In the genomic region with DNA sequence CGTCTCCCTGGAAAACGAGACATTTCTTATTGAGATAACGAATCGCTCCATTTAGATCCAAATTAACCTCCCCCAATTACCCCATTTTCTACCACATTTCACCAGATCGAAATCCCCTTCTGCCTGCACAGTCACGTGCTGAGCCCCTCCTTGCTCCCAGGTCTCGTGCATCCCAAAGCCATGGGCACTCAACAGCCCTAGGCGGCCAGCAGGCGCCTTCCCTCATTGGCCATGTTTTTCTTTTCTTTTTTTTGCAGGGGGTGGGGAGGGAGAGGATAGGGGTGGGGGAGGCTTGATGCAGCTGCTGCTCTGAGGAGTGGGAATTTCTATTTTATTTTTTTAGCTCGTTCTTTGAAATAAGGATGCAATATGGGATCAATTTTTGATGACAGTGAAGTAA, we compare ENCODE assay signal across 32 cellular contexts.
"Had no signal": no experiment of that assay in that cellular context is flagged by ENCODE, and none has a peak within 500 bp of the region (broad histone marks: within the 10 kb centered on the region; RNA-seq: fewer than 3 reads in every experiment).

No MANE protein-coding gene starts in this region.

- H3K27me3 ChIP-seq: ascending aorta, brain microvascular endothelial cell, dorsolateral prefrontal cortex, esophagus muscularis mucosa, gastrocnemius medialis, heart left ventricle had no signal

- H3K4me1 ChIP-seq: ascending aorta, esophagus muscularis mucosa, foreskin keratinocyte, gastrocnemius medialis, heart left ventricle had no signal

- H3K27ac ChIP-seq: ascending aorta, brain microvascular endothelial cell, coronary artery, dorsolateral prefrontal cortex, esophagus muscularis mucosa, foreskin keratinocyte, gastrocnemius medialis, heart left ventricle, WERI-Rb-1 had no signal

- H3K36me3 Mint-ChIP-seq: activated CD4-positive, alpha-beta memory T cell treated with anti-CD3 and anti-CD28 coated beads for 36 hours; activated naive CD4-positive, alpha-beta T cell treated with anti-CD3 and anti-CD28 coated beads, Interleukin-2, amount 10 ng/mL, durations not matched to agents 7 days and 5 days; activated naive CD4-positive, alpha-beta T cell treated with anti-CD3 and anti-CD28 coated beads, Interleukin-2, amount 50 U/mL, for 72 hours; activated naive CD8-positive, alpha-beta T cell treated with anti-CD3 and anti-CD28 coated beads, Interleukin-2, amount 10 ng/mL, durations not matched to agents 7 days and 5 days had no signal

- H3K9me3 Mint-ChIP-seq: activated CD4-positive, alpha-beta memory T cell treated with anti-CD3 and anti-CD28 coated beads for 36 hours; activated CD4-positive, alpha-beta T cell treated with anti-CD3 and anti-CD28 coated beads, Interleukin-2, amount 10 ng/mL, durations not matched to agents 24 days and 14 days; activated naive CD4-positive, alpha-beta T cell treated with anti-CD3 and anti-CD28 coated beads, Interleukin-2, amount 10 ng/mL, durations not matched to agents 7 days and 5 days; activated naive CD4-positive, alpha-beta T cell treated with anti-CD3 and anti-CD28 coated beads, Interleukin-2, amount 50 U/mL, for 72 hours; activated naive CD8-positive, alpha-beta T cell treated with anti-CD3 and anti-CD28 coated beads, Interleukin-2, amount 10 ng/mL, durations not matched to agents 7 days and 5 days; activated T-cell treated with anti-CD3 and anti-CD28 coated beads, Interleukin-2, amount 50 U/mL, for 24 hours; activated T-cell treated with anti-CD3 and anti-CD28 coated beads, Interleukin-2, amount 50 U/mL, for 72 hours; central memory CD8-positive, alpha-beta T cell; dendritic cell treated with granulocyte-macrophage colony-stimulating factor and Interleukin-4, amounts not matched to agents 40 ng/mL and 50 ng/mL, for 4 days; T-helper 2 cell treated with Interferon-gamma antibody and Interleukin-4, amounts not matched to agents 5 μg/mL and 100 μg/mL, for 36 hours had no signal

- H3K27me3 Mint-ChIP-seq: activated CD4-positive, alpha-beta memory T cell treated with anti-CD3 and anti-CD28 coated beads for 36 hours; activated CD4-positive, alpha-beta T cell treated with anti-CD3 and anti-CD28 coated beads for 36 hours; activated CD4-positive, alpha-beta T cell treated with anti-CD3 and anti-CD28 coated beads, Interleukin-2, amount 10 ng/mL, durations not matched to agents 24 days and 14 days; activated T-cell treated with anti-CD3 and anti-CD28 coated beads, Interleukin-2, amount 50 U/mL, for 24 hours; central memory CD8-positive, alpha-beta T cell; dendritic cell treated with granulocyte-macrophage colony-stimulating factor and Interleukin-4, amounts not matched to agents 40 ng/mL and 50 ng/mL, for 4 days had no signal

- ATAC-seq: activated CD4-positive, alpha-beta T cell treated with anti-CD3 and anti-CD28 coated beads for 36 hours; activated naive CD4-positive, alpha-beta T cell treated with anti-CD3 and anti-CD28 coated beads, Interleukin-2, amount 50 U/mL, for 72 hours; activated T-cell treated with anti-CD3 and anti-CD28 coated beads, Interleukin-2, amount 50 U/mL, for 72 hours; foreskin keratinocyte; gastrocnemius medialis; heart left ventricle; T-helper 17 cell had no signal

- H3K4me3 ChIP-seq: ascending aorta, coronary artery, dorsolateral prefrontal cortex, esophagus muscularis mucosa, gastrocnemius medialis, heart left ventricle had no signal

- DNase-seq: activated CD4-positive, alpha-beta memory T cell treated with anti-CD3 and anti-CD28 coated beads for 36 hours; activated CD4-positive, alpha-beta T cell treated with anti-CD3 and anti-CD28 coated beads for 36 hours; activated CD4-positive, alpha-beta T cell treated with anti-CD3 and anti-CD28 coated beads, Interleukin-2, amount 10 ng/mL, durations not matched to agents 24 days and 14 days; activated CD4-positive, CD25-positive, alpha-beta regulatory T cell; activated CD4-positive, CD25-positive, alpha-beta regulatory T cell treated with anti-CD3 and anti-CD28 coated beads, Interleukin-2, amount 50 U/mL, for 72 hours; activated CD8-positive, alpha-beta memory T cell treated with anti-CD3 and anti-CD28 coated beads, Interleukin-2, amount 50 U/mL, for 48 hours; activated gamma-delta T cell; activated naive CD4-positive, alpha-beta T cell; activated naive CD4-positive, alpha-beta T cell treated with anti-CD3 and anti-CD28 coated beads, Interleukin-2, amount 10 ng/mL, durations not matched to agents 7 days and 5 days; activated naive CD8-positive, alpha-beta T cell treated with anti-CD3 and anti-CD28 coated beads, Interleukin-2, amount 10 ng/mL, durations not matched to agents 7 days and 5 days; activated T-cell treated with anti-CD3 and anti-CD28 coated beads for 4 hours; activated T-cell treated with anti-CD3 and anti-CD28 coated beads, Interleukin-2, amount 50 U/mL, for 24 hours; activated T-cell treated with anti-CD3 and anti-CD28 coated beads, Interleukin-2, amount 50 U/mL, for 72 hours; brain microvascular endothelial cell; dorsolateral prefrontal cortex; effector memory CD4-positive, alpha-beta T cell; erythroblast; foreskin keratinocyte; gastrocnemius medialis; glutamatergic neuron; heart left ventricle; T-helper 17 cell; T1000; WERI-Rb-1 had no signal

- H3K36me3 ChIP-seq: ascending aorta, brain microvascular endothelial cell, esophagus muscularis mucosa, gastrocnemius medialis, heart left ventricle, WERI-Rb-1 had no signal

- H3K4me3 Mint-ChIP-seq: activated CD4-positive, alpha-beta memory T cell treated with anti-CD3 and anti-CD28 coated beads for 36 hours; activated CD4-positive, alpha-beta T cell treated with anti-CD3 and anti-CD28 coated beads for 36 hours; activated CD4-positive, alpha-beta T cell treated with anti-CD3 and anti-CD28 coated beads, Interleukin-2, amount 10 ng/mL, durations not matched to agents 24 days and 14 days; activated naive CD4-positive, alpha-beta T cell treated with anti-CD3 and anti-CD28 coated beads, Interleukin-2, amount 10 ng/mL, durations not matched to agents 7 days and 5 days; activated naive CD8-positive, alpha-beta T cell treated with anti-CD3 and anti-CD28 coated beads, Interleukin-2, amount 10 ng/mL, durations not matched to agents 7 days and 5 days; activated T-cell treated with anti-CD3 and anti-CD28 coated beads, Interleukin-2, amount 50 U/mL, for 24 hours; activated T-cell treated with anti-CD3 and anti-CD28 coated beads, Interleukin-2, amount 50 U/mL, for 72 hours; central memory CD8-positive, alpha-beta T cell; dendritic cell treated with granulocyte-macrophage colony-stimulating factor and Interleukin-4, amounts not matched to agents 40 ng/mL and 50 ng/mL, for 4 days; T-helper 17 cell; T-helper 2 cell treated with Interferon-gamma antibody and Interleukin-4, amounts not matched to agents 5 μg/mL and 100 μg/mL, for 36 hours had no signal

- H3K4me1 Mint-ChIP-seq: activated naive CD4-positive, alpha-beta T cell treated with anti-CD3 and anti-CD28 coated beads, Interleukin-2, amount 10 ng/mL, durations not matched to agents 7 days and 5 days had no signal

- H3K27ac Mint-ChIP-seq: activated CD4-positive, alpha-beta memory T cell treated with anti-CD3 and anti-CD28 coated beads for 36 hours; activated CD4-positive, alpha-beta T cell treated with anti-CD3 and anti-CD28 coated beads for 36 hours; activated CD4-positive, alpha-beta T cell treated with anti-CD3 and anti-CD28 coated beads, Interleukin-2, amount 10 ng/mL, durations not matched to agents 24 days and 14 days; activated naive CD4-positive, alpha-beta T cell treated with anti-CD3 and anti-CD28 coated beads, Interleukin-2, amount 10 ng/mL, durations not matched to agents 7 days and 5 days; activated naive CD4-positive, alpha-beta T cell treated with anti-CD3 and anti-CD28 coated beads, Interleukin-2, amount 50 U/mL, for 72 hours; activated naive CD8-positive, alpha-beta T cell treated with anti-CD3 and anti-CD28 coated beads, Interleukin-2, amount 10 ng/mL, durations not matched to agents 7 days and 5 days; activated T-cell treated with anti-CD3 and anti-CD28 coated beads, Interleukin-2, amount 50 U/mL, for 24 hours; activated T-cell treated with anti-CD3 and anti-CD28 coated beads, Interleukin-2, amount 50 U/mL, for 72 hours; dendritic cell treated with granulocyte-macrophage colony-stimulating factor and Interleukin-4, amounts not matched to agents 40 ng/mL and 50 ng/mL, for 4 days; T-helper 17 cell; T-helper 2 cell treated with Interferon-gamma antibody and Interleukin-4, amounts not matched to agents 5 μg/mL and 100 μg/mL, for 36 hours had no signal

- H3K9me3 ChIP-seq: ascending aorta, esophagus muscularis mucosa, gastrocnemius medialis, heart left ventricle had no signal

- FAIRE-seq: bronchial epithelial cell had no signal
